ENCODE assay signal across 15 cellular contexts in genomic region chr4:152588869-152589268, GRCh38.
"Had no signal": no experiment of that assay in that cellular context is flagged by ENCODE, and none has a peak within 500 bp of the region (broad histone marks: within the 10 kb centered on the region; RNA-seq: fewer than 3 reads in every experiment).

No MANE protein-coding gene starts in this region.

- H3K9me3 ChIP-seq: suprapubic skin, transverse colon, uterus had no signal

- H3K4me3 ChIP-seq: suprapubic skin, transverse colon, uterus had no signal

- H3K4me1 ChIP-seq: uterus had no signal

- H3K27me3 ChIP-seq: suprapubic skin, transverse colon, uterus had no signal

- ATAC-seq: esophagus mucosa; left ventricle myocardium superior; stimulated activated naive CD8-positive, alpha-beta T cell treated with anti-CD3 and anti-CD28 coated beads, Interleukin-15, amount 100 ng/mL, for 72 hours had no signal

- H3K36me3 ChIP-seq: suprapubic skin, transverse colon, uterus had no signal

- DNase-seq: activated B cell treated with CpG ODN at 0.5 μM for 24 hours; activated CD4-positive, alpha-beta memory T cell treated with anti-CD3 and anti-CD28 coated beads for 36 hours; activated CD4-positive, alpha-beta T cell treated with anti-CD3 and anti-CD28 coated beads for 4 hours; activated gamma-delta T cell treated with Interleukin-2 at 50 U/mL for 16 hours; activated T-cell treated with anti-CD3 and anti-CD28 coated beads for 4 hours; effector CD8-positive, alpha-beta T cell; left ventricle myocardium superior; occipital lobe; posterior cingulate gyrus; retina; stimulated activated naive CD8-positive, alpha-beta T cell treated with anti-CD3 and anti-CD28 coated beads, Interleukin-15, amount 100 ng/mL, for 72 hours; transverse colon; uterus had no signal

- H3K27ac ChIP-seq: transverse colon, uterus had no signal
